17 cellular contexts compared by ENCODE assay signal in the genomic region with DNA sequence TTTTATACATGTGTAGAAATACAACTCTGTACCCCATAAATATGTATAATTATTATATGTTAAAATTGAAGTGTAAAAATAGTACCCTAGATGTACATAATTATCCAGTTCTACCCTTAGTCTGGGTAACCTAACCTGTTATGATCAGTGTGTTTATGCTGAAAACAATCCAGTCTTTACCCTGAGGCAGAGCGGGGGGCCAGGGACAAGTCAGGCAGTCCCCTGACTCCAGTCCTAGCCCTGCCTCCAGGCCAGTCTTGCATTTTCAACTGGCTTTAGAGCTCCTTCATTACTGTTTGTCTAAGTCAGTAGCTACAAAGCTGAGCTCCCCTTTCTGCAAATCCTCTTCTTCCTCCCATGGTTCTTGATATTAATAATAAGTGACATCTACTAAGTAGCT. TPM values are rescaled to one million over a fixed set of nuclear protein-coding genes. Genes with fewer than 3 reads are reported as not detected.
DNase-seq lines count a peak whose midpoint lies in the region; ATAC-seq and TF ChIP-seq lines count a peak whose summit lies in the region.
"Had no signal": no experiment of that assay in that cellular context is flagged by ENCODE, and none has a peak within 500 bp of the region (broad histone marks: within the 10 kb centered on the region; RNA-seq: fewer than 3 reads in every experiment).

No MANE protein-coding gene starts in this region.

- ATAC-seq in activated T-cell treated with anti-CD3 and anti-CD28 coated beads, Interleukin-2, amount 50 U/mL, for 72 hours (replicated peaks in 1 of 2), result no peak
- ATAC-seq in GM23338, result no peak
- no peak for ATAC-seq in activated T-helper 17 cell treated with anti-CD3 and anti-CD28 coated beads, Interleukin-2, amount 50 U/mL, for 72 hours (replicated peaks)
- ATAC-seq in GM18517 (IDR thresholded peaks at IDR 0.05; ENCODE audit: unreplicated experiment), result no peak
- ATAC-seq in HG02870 (IDR thresholded peaks at IDR 0.05; ENCODE audit: unreplicated experiment), result no peak
- ATAC-seq in activated CD4-positive, CD25-positive, alpha-beta regulatory T cell treated with anti-CD3 and anti-CD28 coated beads, Interleukin-2, amount 50 U/mL, for 24 hours, result no peak

- peaks cover 2% of the 10 kb centered on the region; the same call in 1 of the 2 replicates for H3K36me3 ChIP-seq in GM23338 (ENCODE audit: insufficient read depth)

- peaks cover 71% of the 10 kb centered on the region for H3K79me2 ChIP-seq in GM23338 (replicated peaks; ENCODE audit: insufficient read depth)

- 0 out of 2 replicates have a peak overlapping the region, but pooled peaks have one; percentile 18 for H3K4me3 ChIP-seq in GM23338

- H3K9me2 ChIP-seq in GM23338 (ENCODE audit: insufficient read depth), result no peaks in the 10 kb centered on the region

- TF ChIP-seq CTCF in GM23338 (conservative IDR thresholded peaks at IDR 0.05; ENCODE audit: low read depth in 2 of 2), result no peak
- TF ChIP-seq CTCF in nephron (IDR thresholded peaks at IDR 0.05; ENCODE audit: unreplicated experiment in 3 of 3), result no peak

- H3K4me1 ChIP-seq in GM23338 (ENCODE audit: insufficient read depth), result peaks cover 42% of the 10 kb centered on the region

- no peak overlapping the region for H2AFZ ChIP-seq in GM23338

- no peaks in the 10 kb centered on the region for H3K27me3 ChIP-seq in GM23338 (ENCODE audit: insufficient read depth)

- no peaks in the 10 kb centered on the region for H3K27me3 Mint-ChIP-seq in activated T-cell treated with anti-CD3 and anti-CD28 coated beads, Interleukin-2, amount 50 U/mL, for 72 hours (ENCODE audit: low read depth)
- H3K27me3 Mint-ChIP-seq in GM23338 (ENCODE audit: insufficient read depth, low read depth, poor library complexity) (peaks cover 7% of the 10 kb centered on the region), nephron (ENCODE audit: low read depth) (no peaks in the 10 kb centered on the region)
- H3K27me3 Mint-ChIP-seq in activated T-helper 17 cell treated with anti-CD3 and anti-CD28 coated beads, Interleukin-2, amount 50 U/mL, for 72 hours, result no peaks in the 10 kb centered on the region
- H3K27me3 Mint-ChIP-seq: central memory CD8-positive, alpha-beta T cell had no signal

- H3K4me1 Mint-ChIP-seq in activated T-cell treated with anti-CD3 and anti-CD28 coated beads, Interleukin-2, amount 50 U/mL, for 72 hours (ENCODE audit: low read depth), result peaks cover 66% of the 10 kb centered on the region
- H3K4me1 Mint-ChIP-seq in GM23338, result peaks cover 32% of the 10 kb centered on the region
- H3K4me1 Mint-ChIP-seq in activated T-helper 17 cell treated with anti-CD3 and anti-CD28 coated beads, Interleukin-2, amount 50 U/mL, for 72 hours, result peaks cover 44% of the 10 kb centered on the region
- peaks cover 41% of the 10 kb centered on the region for H3K4me1 Mint-ChIP-seq in nephron

- peak overlapping the region; percentile 79 for H3K27ac Mint-ChIP-seq in activated T-cell treated with anti-CD3 and anti-CD28 coated beads, Interleukin-2, amount 50 U/mL, for 72 hours
- no peak overlapping the region for H3K27ac Mint-ChIP-seq in GM23338
- H3K27ac Mint-ChIP-seq in activated T-helper 17 cell treated with anti-CD3 and anti-CD28 coated beads, Interleukin-2, amount 50 U/mL, for 72 hours, result no peak overlapping the region
- H3K27ac Mint-ChIP-seq in nephron, result peak overlapping the region in 1 of 3 experiments; percentile 4
- H3K27ac Mint-ChIP-seq: HFFc6; T-helper 1 cell treated with Interleukin-12 subunit alpha and Interleukin-12 subunit beta and Interleukin-4 antibody, amounts not matched to agents 30 μg/mL and 1 μg/mL, for 36 hours had no signal

- no peak overlapping the region for H3K27ac ChIP-seq in GM23338 (ENCODE audit: low read depth)

- peak overlapping the region; percentile 31 to 65 for H3K4me3 Mint-ChIP-seq in activated T-cell treated with anti-CD3 and anti-CD28 coated beads, Interleukin-2, amount 50 U/mL, for 72 hours
- H3K4me3 Mint-ChIP-seq in GM23338, result no peak overlapping the region
- H3K4me3 Mint-ChIP-seq in activated T-helper 17 cell treated with anti-CD3 and anti-CD28 coated beads, Interleukin-2, amount 50 U/mL, for 72 hours, result peak overlapping the region; percentile 97
- peak overlapping the region; percentile 53 to 80 (median 75) for H3K4me3 Mint-ChIP-seq in nephron
- H3K4me3 Mint-ChIP-seq: T-helper 1 cell treated with Interleukin-12 subunit alpha and Interleukin-12 subunit beta and Interleukin-4 antibody, amounts not matched to agents 30 μg/mL and 1 μg/mL, for 36 hours had no signal

- peaks cover 42% of the 10 kb centered on the region for H4K20me1 ChIP-seq in GM23338 (replicated peaks; ENCODE audit: insufficient read depth)

- no peaks in the 10 kb centered on the region for H3F3A ChIP-seq in GM23338 (replicated peaks; ENCODE audit: low read depth)

- H3K4me2 ChIP-seq in GM23338, result peak overlapping the region; percentile 100; the same call in 1 of the 2 replicates

- no peak for DNase-seq in activated T-cell treated with anti-CD3 and anti-CD28 coated beads, Interleukin-2, amount 50 U/mL, for 72 hours
- DNase-seq in activated T-cell treated with anti-CD3 and anti-CD28 coated beads, Interleukin-2, amount 50 U/mL, for 48 hours, result no peak
- DNase-seq in GM23338 (ENCODE audit: low spot score), result no peak
- DNase-seq: ACHN; activated CD4-positive, alpha-beta T cell treated with anti-CD3 and anti-CD28 coated beads for 1 hour; effector memory CD4-positive, alpha-beta T cell; HFFc6; NCI-H226; SIG-M5; stimulated activated naive CD4-positive, alpha-beta T cell treated with Interleukin-2 at 50 U/mL for 16 hours had no signal

- H3K36me3 Mint-ChIP-seq in activated T-cell treated with anti-CD3 and anti-CD28 coated beads, Interleukin-2, amount 50 U/mL, for 72 hours (ENCODE audit: insufficient read depth in 2 of 2), result peaks cover 11 to 12% of the 10 kb centered on the region in 2 donors
- H3K36me3 Mint-ChIP-seq in GM23338 (ENCODE audit: low read depth) (peaks cover 9% of the 10 kb centered on the region), nephron (ENCODE audit: low read depth) (peaks cover 12% of the 10 kb centered on the region)
- peaks cover 58% of the 10 kb centered on the region for H3K36me3 Mint-ChIP-seq in activated T-helper 17 cell treated with anti-CD3 and anti-CD28 coated beads, Interleukin-2, amount 50 U/mL, for 72 hours (ENCODE audit: low read depth)

- no peaks in the 10 kb centered on the region for H3K9me3 Mint-ChIP-seq in activated T-cell treated with anti-CD3 and anti-CD28 coated beads, Interleukin-2, amount 50 U/mL, for 72 hours
- no peaks in the 10 kb centered on the region for H3K9me3 Mint-ChIP-seq in GM23338
- no peaks in the 10 kb centered on the region for H3K9me3 Mint-ChIP-seq in activated T-helper 17 cell treated with anti-CD3 and anti-CD28 coated beads, Interleukin-2, amount 50 U/mL, for 72 hours
- no peaks in the 10 kb centered on the region for H3K9me3 Mint-ChIP-seq in nephron
- H3K9me3 Mint-ChIP-seq: central memory CD8-positive, alpha-beta T cell; HFFc6; T-helper 1 cell treated with Interleukin-12 subunit alpha and Interleukin-12 subunit beta and Interleukin-4 antibody, amounts not matched to agents 30 μg/mL and 1 μg/mL, for 36 hours had no signal

TF ChIP-seq in GM23338, 12 proteins besides CTCF, POLR2A, EP300 and RAD21:
- no peak for TF ChIP-seq JUNB (IDR thresholded peaks at IDR 0.05; ENCODE audit: unreplicated experiment)

RNA-seq across cellular contexts. Expression of a gene that starts 3.1 kb away (rescaled TPM):
- 10 to 100 TPM; 19.6 to 23.8 TPM for total RNA-seq in activated T-cell treated with anti-CD3 and anti-CD28 coated beads, Interleukin-2, amount 50 U/mL, for 72 hours
- total RNA-seq in GM23338 (2014; rRNA removed; shearing (Covaris generic)), result 21.1 and 25.6 TPM in 2 replicates
- polyA plus RNA-seq in GM23338 (2016; fragmentation: Nextera tagmentation; extraction: Ambion mirVana), result 47.9 and 52.7 TPM in 2 replicates
- 10 to 100 TPM; 22.0 to 28.4 TPM for total RNA-seq in activated T-helper 17 cell treated with anti-CD3 and anti-CD28 coated beads, Interleukin-2, amount 50 U/mL, for 72 hours

RNA-seq across cellular contexts. Expression of a gene that starts 14.2 kb away (rescaled TPM):
- 10 to 100 TPM; 11.3 to 17.2 TPM for total RNA-seq in activated T-cell treated with anti-CD3 and anti-CD28 coated beads, Interleukin-2, amount 50 U/mL, for 72 hours
- total RNA-seq in GM23338 (2014; rRNA removed; shearing (Covaris generic)), result 20.6 and 27.3 TPM in 2 replicates
- polyA plus RNA-seq in GM23338 (2016; fragmentation: Nextera tagmentation; extraction: Ambion mirVana), result 6.7 and 8.0 TPM in 2 replicates
- 10 to 100 TPM; 19.1 to 39.3 TPM for total RNA-seq in activated T-helper 17 cell treated with anti-CD3 and anti-CD28 coated beads, Interleukin-2, amount 50 U/mL, for 72 hours
